In the genomic region with DNA sequence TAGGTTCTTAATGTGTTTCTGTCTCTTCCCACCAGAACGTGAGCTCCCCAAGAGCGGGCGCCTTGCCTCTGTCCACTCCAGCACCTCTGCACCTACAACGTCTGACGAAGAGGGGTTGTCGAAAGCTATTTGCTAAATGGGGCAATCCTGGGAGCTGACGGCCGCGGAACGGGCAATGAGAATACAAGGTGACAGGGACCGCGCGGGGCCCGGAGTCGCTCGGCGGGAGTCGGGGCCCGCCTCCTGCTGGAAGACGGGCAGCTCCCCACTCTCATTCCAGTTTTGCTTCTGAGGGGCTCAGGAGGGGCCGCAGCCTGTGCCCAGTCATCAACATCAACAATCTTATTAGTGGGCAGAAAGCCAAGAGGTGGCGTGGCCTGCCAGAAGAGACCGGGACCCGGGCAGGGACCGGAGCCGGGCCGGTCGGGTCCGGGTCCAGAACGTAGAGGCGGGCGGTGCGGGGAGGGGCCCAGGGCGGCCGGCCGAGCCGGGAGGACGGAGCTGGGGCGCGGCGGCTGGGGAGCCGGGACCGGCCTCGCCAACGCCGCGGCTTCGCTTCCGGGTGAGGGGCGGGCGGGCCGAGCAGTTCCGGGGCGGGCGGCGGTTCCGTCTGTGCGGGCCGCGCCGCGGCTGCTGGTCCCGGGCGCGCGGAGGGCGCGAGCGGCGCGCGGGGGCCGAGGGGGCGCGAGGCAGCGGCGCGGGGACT, we compare ENCODE assay signal across 1 cellular context.
TF ChIP-seq lines count a peak whose summit lies in the region.

TSS of gene MOSMO (plus strand) at position 603 of the 706 bp plus-strand sequence. CDS start 191 bp downstream, outside the sequence.

TF ChIP-seq in K562, 482 proteins besides CTCF, POLR2A, EP300 and RAD21 (continued from another document and continues in another):
- TF ChIP-seq PATZ1 (CRISPR knock-in tag; IDR thresholded peaks at IDR 0.05; ENCODE audit: borderline replicate concordance) (no peak), CREB3 (tag; conservative IDR thresholded peaks at IDR 0.05; ENCODE audit: low read depth) (0 out of 2 replicates have a peak, but pooled peaks have one; percentile 32), ZBTB7A (IDR thresholded peaks at IDR 0.05; ENCODE audit: borderline replicate concordance, control insufficient read depth, low read depth, low read length) (peak; percentile 51; the same call in 1 of the 2 replicates), GABPA (tag; conservative IDR thresholded peaks at IDR 0.05; ENCODE audit: low read depth) (peak; percentile 99), CEBPB (tag; IDR thresholded peaks at IDR 0.05) (peak; percentile 65), SMAD4 (CRISPR knock-in tag; conservative IDR thresholded peaks at IDR 0.05) (0 out of 2 replicates have a peak, but pooled peaks have one; percentile 21), MECOM (CRISPR knock-in tag; IDR thresholded peaks at IDR 0.05) (no peak), DLX4 (CRISPR knock-in tag; IDR thresholded peaks at IDR 0.05) (no peak), ZNF324 (CRISPR knock-in tag; IDR thresholded peaks at IDR 0.05) (no peak), ZNF75A (CRISPR knock-in tag; IDR thresholded peaks at IDR 0.05) (no peak), MYC (IDR thresholded peaks at IDR 0.05; ENCODE audit: low read depth, low read length) (peak; percentile 18; the same call in 1 of the 2 replicates), MYC (CRISPR knock-in tag; IDR thresholded peaks at IDR 0.05; ENCODE audit: borderline replicate concordance, low read depth) (no peak), TAF15 (IDR thresholded peaks at IDR 0.05; ENCODE audit: low read depth, low read length) (no peak), FIP1L1 (IDR thresholded peaks at IDR 0.05; ENCODE audit: low read depth, low read length, poor library complexity, severe bottlenecking) (peak; percentile 9), EHMT2 (IDR thresholded peaks at IDR 0.05) (peak; percentile 78; the same call in 1 of the 2 replicates), ESRRB (CRISPR knock-in tag; IDR thresholded peaks at IDR 0.05; ENCODE audit: borderline replicate concordance) (no peak), ZNF778 (CRISPR knock-in tag; IDR thresholded peaks at IDR 0.05) (no peak), YBX1 (IDR thresholded peaks at IDR 0.05) (no peak), ZNF740 (CRISPR knock-in tag; IDR thresholded peaks at IDR 0.05) (no peak), ZNF740 (tag; IDR thresholded peaks at IDR 0.05) (no peak), HIVEP1 (CRISPR knock-in tag; IDR thresholded peaks at IDR 0.05) (no peak), MXI1 (IDR thresholded peaks at IDR 0.05; ENCODE audit: low read depth, low read length) (no peak), ZNF639 (CRISPR knock-in tag; conservative IDR thresholded peaks at IDR 0.05 in 1 of 2, IDR thresholded peaks at IDR 0.05 in 1 of 2) (peak in 1 of 2 experiments; percentile 87; a peak in 2 of 4 replicates), L3MBTL2 (IDR thresholded peaks at IDR 0.05) (0 out of 2 replicates have a peak, but pooled peaks have one; percentile 23), MCM2 (IDR thresholded peaks at IDR 0.05; ENCODE audit: low read depth) (no peak), MNT (conservative IDR thresholded peaks at IDR 0.05) (peak in 1 of 2 experiments; percentile 39; a peak in 1 of 4 replicates), E2F5 (CRISPR knock-in tag; IDR thresholded peaks at IDR 0.05) (no peak), TCF7 (IDR thresholded peaks at IDR 0.05; ENCODE audit: borderline replicate concordance) (no peak), NFRKB (IDR thresholded peaks at IDR 0.05; ENCODE audit: low read depth) (no peak), ZC3H11A (IDR thresholded peaks at IDR 0.05; ENCODE audit: low read depth, low read length) (no peak), KLF16 (IDR thresholded peaks at IDR 0.05) (no peak), HMG20B (CRISPR knock-in tag; IDR thresholded peaks at IDR 0.05) (no peak), SIN3B (IDR thresholded peaks at IDR 0.05; ENCODE audit: low read depth) (0 out of 2 replicates have a peak, but pooled peaks have one; percentile 38), MAZ (CRISPR knock-in tag; conservative IDR thresholded peaks at IDR 0.05 in 1 of 2, IDR thresholded peaks at IDR 0.05 in 1 of 2) (0 out of 4 replicates have a peak, but pooled peaks of 1 of the 2 experiments have one; percentile 7), ZNF311 (CRISPR knock-in tag; IDR thresholded peaks at IDR 0.05) (no peak)
- TF ChIP-seq, protein P1, sequence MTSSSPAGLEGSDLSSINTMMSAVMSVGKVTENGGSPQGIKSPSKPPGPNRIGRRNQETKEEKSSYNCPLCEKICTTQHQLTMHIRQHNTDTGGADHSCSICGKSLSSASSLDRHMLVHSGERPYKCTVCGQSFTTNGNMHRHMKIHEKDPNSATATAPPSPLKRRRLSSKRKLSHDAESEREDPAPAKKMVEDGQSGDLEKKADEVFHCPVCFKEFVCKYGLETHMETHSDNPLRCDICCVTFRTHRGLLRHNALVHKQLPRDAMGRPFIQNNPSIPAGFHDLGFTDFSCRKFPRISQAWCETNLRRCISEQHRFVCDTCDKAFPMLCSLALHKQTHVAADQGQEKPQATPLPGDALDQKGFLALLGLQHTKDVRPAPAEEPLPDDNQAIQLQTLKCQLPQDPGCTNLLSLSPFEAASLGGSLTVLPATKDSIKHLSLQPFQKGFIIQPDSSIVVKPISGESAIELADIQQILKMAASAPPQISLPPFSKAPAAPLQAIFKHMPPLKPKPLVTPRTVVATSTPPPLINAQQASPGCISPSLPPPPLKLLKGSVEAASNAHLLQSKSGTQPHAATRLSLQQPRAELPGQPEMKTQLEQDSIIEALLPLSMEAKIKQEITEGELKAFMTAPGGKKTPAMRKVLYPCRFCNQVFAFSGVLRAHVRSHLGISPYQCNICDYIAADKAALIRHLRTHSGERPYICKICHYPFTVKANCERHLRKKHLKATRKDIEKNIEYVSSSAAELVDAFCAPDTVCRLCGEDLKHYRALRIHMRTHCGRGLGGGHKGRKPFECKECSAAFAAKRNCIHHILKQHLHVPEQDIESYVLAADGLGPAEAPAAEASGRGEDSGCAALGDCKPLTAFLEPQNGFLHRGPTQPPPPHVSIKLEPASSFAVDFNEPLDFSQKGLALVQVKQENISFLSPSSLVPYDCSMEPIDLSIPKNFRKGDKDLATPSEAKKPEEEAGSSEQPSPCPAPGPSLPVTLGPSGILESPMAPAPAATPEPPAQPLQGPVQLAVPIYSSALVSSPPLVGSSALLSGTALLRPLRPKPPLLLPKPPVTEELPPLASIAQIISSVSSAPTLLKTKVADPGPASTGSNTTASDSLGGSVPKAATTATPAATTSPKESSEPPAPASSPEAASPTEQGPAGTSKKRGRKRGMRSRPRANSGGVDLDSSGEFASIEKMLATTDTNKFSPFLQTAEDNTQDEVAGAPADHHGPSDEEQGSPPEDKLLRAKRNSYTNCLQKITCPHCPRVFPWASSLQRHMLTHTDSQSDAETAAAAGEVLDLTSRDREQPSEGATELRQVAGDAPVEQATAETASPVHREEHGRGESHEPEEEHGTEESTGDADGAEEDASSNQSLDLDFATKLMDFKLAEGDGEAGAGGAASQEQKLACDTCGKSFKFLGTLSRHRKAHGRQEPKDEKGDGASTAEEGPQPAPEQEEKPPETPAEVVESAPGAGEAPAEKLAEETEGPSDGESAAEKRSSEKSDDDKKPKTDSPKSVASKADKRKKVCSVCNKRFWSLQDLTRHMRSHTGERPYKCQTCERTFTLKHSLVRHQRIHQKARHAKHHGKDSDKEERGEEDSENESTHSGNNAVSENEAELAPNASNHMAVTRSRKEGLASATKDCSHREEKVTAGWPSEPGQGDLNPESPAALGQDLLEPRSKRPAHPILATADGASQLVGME (CRISPR knock-in tag; IDR thresholded peaks at IDR 0.05), result no peak
- TF ChIP-seq, protein P2, sequence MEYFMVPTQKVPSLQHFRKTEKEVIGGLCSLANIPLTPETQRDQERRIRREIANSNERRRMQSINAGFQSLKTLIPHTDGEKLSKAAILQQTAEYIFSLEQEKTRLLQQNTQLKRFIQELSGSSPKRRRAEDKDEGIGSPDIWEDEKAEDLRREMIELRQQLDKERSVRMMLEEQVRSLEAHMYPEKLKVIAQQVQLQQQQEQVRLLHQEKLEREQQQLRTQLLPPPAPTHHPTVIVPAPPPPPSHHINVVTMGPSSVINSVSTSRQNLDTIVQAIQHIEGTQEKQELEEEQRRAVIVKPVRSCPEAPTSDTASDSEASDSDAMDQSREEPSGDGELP (CRISPR knock-in tag; IDR thresholded peaks at IDR 0.05; ENCODE audit: borderline replicate concordance), result peak; percentile 47; the same call in 1 of the 2 replicates
- TF ChIP-seq, protein P3, sequence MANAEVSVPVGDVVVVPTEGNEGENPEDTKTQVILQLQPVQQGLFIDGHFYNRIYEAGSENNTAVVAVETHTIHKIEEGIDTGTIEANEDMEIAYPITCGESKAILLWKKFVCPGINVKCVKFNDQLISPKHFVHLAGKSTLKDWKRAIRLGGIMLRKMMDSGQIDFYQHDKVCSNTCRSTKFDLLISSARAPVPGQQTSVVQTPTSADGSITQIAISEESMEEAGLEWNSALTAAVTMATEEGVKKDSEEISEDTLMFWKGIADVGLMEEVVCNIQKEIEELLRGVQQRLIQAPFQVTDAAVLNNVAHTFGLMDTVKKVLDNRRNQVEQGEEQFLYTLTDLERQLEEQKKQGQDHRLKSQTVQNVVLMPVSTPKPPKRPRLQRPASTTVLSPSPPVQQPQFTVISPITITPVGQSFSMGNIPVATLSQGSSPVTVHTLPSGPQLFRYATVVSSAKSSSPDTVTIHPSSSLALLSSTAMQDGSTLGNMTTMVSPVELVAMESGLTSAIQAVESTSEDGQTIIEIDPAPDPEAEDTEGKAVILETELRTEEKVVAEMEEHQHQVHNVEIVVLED (CRISPR knock-in tag; IDR thresholded peaks at IDR 0.05), result peak; percentile 31; the same call in 1 of the 2 replicates
